8 cellular contexts compared by ENCODE assay signal in genomic region chr18:24659837-24660720, GRCh38.
DNase-seq lines count a peak whose midpoint lies in the region; ATAC-seq and TF ChIP-seq lines count a peak whose summit lies in the region.

No MANE protein-coding gene starts in this region.

- H3K4me1 Mint-ChIP-seq in CD8-positive, alpha-beta memory T cell: peaks cover 13 to 19% (median 16%) of the 10 kb centered on the region in 3 donors
- H3K4me1 Mint-ChIP-seq in activated naive CD8-positive, alpha-beta T cell treated with anti-CD3 and anti-CD28 coated beads for 36 hours: peaks cover 15% of the 10 kb centered on the region
- H3K4me1 Mint-ChIP-seq in naive thymus-derived CD4-positive, alpha-beta T cell: peaks cover 8 to 35% (median 20%) of the 10 kb centered on the region in 7 donors

- H3K9ac ChIP-seq in MM.1S (ENCODE audit: low read length): no peak overlapping the region

- no peaks in the 10 kb centered on the region for H3K79me2 ChIP-seq in MM.1S (ENCODE audit: low read length)

- H3K9me3 ChIP-seq in CD8-positive, alpha-beta memory T cell (ENCODE audit: low read length): no peaks in the 10 kb centered on the region
- H3K9me3 ChIP-seq in MM.1S (replicated peaks; ENCODE audit: insufficient read depth, low read length): no peaks in the 10 kb centered on the region
- H3K9me3 ChIP-seq in naive thymus-derived CD4-positive, alpha-beta T cell (ENCODE audit: control insufficient read depth in 2 of 3, low read length in 3 of 3): no peaks in the 10 kb centered on the region

- TF ChIP-seq CTCF in MM.1S (IDR thresholded peaks at IDR 0.05; ENCODE audit: low read length): no peak

- H3K36me3 Mint-ChIP-seq in CD8-positive, alpha-beta memory T cell: no peaks in the 10 kb centered on the region
- H3K36me3 Mint-ChIP-seq in activated naive CD8-positive, alpha-beta T cell treated with anti-CD3 and anti-CD28 coated beads for 36 hours: no peaks in the 10 kb centered on the region
- H3K36me3 Mint-ChIP-seq in naive thymus-derived CD4-positive, alpha-beta T cell: no peaks in the 10 kb centered on the region

- peak; percentile 62 for ATAC-seq in GM21360 (IDR thresholded peaks at IDR 0.05; ENCODE audit: unreplicated experiment)
- ATAC-seq in naive thymus-derived CD4-positive, alpha-beta T cell: peak; percentile 74
- ATAC-seq in SK-N-SH treated with all-trans-retinoic acid at 6 μM for 48 hours: no peak

- peaks cover 16% of the 10 kb centered on the region for H3K4me1 ChIP-seq in CD8-positive, alpha-beta memory T cell (ENCODE audit: insufficient read depth, low read length)
- H3K4me1 ChIP-seq in MM.1S (ENCODE audit: low read length): peaks cover 13% of the 10 kb centered on the region
- H3K4me1 ChIP-seq in naive thymus-derived CD4-positive, alpha-beta T cell (ENCODE audit: control insufficient read depth in 2 of 2, insufficient read depth in 2 of 2, low read length in 2 of 2): peaks cover 10 to 13% of the 10 kb centered on the region in 2 donors

- POLR2A ChIA-PET in CD8-positive, alpha-beta memory T cell (lab: Charles Lee): no interaction called here
- POLR2A ChIA-PET in naive thymus-derived CD4-positive, alpha-beta T cell (lab: Charles Lee): interaction anchor here (0.5 kb wide), 1 partner anchor 1668 kb away, joined by 3 read pairs; no protein-coding TSS in a partner anchor

- H3K27me3 ChIP-seq in CD8-positive, alpha-beta memory T cell (ENCODE audit: insufficient read depth, low read length, poor library complexity, severe bottlenecking): no peaks in the 10 kb centered on the region
- peaks cover 23% of the 10 kb centered on the region for H3K27me3 ChIP-seq in MM.1S (replicated peaks; ENCODE audit: insufficient read depth, low read length)
- H3K27me3 ChIP-seq in naive thymus-derived CD4-positive, alpha-beta T cell (ENCODE audit: control insufficient read depth in 2 of 2, insufficient read depth in 2 of 2, low read length in 2 of 2): no peaks in the 10 kb centered on the region

- H3K4me3 Mint-ChIP-seq in CD8-positive, alpha-beta memory T cell: peak overlapping the region; percentile 68 to 92 (median 87)
- peak overlapping the region; percentile 80 for H3K4me3 Mint-ChIP-seq in activated naive CD8-positive, alpha-beta T cell treated with anti-CD3 and anti-CD28 coated beads for 36 hours
- peak overlapping the region; percentile 83 to 96 (median 92) for H3K4me3 Mint-ChIP-seq in naive thymus-derived CD4-positive, alpha-beta T cell

- 0 out of 2 replicates have a peak overlapping the region, but pooled peaks have one; percentile 1 for H2AFZ ChIP-seq in MM.1S (ENCODE audit: low read length)

- DNase-seq in CD8-positive, alpha-beta memory T cell: peak; percentile 2 to 55 (median 39)
- DNase-seq in MM.1S (peak; percentile 91), NCI-H2171 (lab: John Stamatoyannopoulos, UW) (no peak), cerebellar cortex (ENCODE audit: low spot score) (no peak)
- peak; percentile 43 for DNase-seq in activated naive CD8-positive, alpha-beta T cell treated with anti-CD3 and anti-CD28 coated beads for 36 hours
- peak in 8 of 9 donors; percentile 12 to 64 (median 44) for DNase-seq in naive thymus-derived CD4-positive, alpha-beta T cell

- H3K4me2 ChIP-seq in MM.1S (ENCODE audit: low read depth, low read length): peak overlapping the region; percentile 45

- intact Hi-C loops in naive thymus-derived CD4-positive, alpha-beta T cell (cut with micrococcal nuclease): loop anchor here in 1 of 2 donors (1.0 kb wide), 1 partner anchor 60 kb away; no protein-coding TSS in a partner anchor

- H3K27ac ChIP-seq in CD8-positive, alpha-beta memory T cell (ENCODE audit: low read depth, low read length): peak overlapping the region; percentile 14
- peak overlapping the region; percentile 38; the same call in 1 of the 2 replicates for H3K27ac ChIP-seq in MM.1S (ENCODE audit: low read length)
- H3K27ac ChIP-seq in naive thymus-derived CD4-positive, alpha-beta T cell (ENCODE audit: low read depth, low read length): peak overlapping the region; percentile 51

- no peaks in the 10 kb centered on the region for H3K36me3 ChIP-seq in CD8-positive, alpha-beta memory T cell (ENCODE audit: insufficient read depth, low read length)
- H3K36me3 ChIP-seq in MM.1S (replicated peaks; ENCODE audit: insufficient read depth, low read length): no peaks in the 10 kb centered on the region
- no peaks in the 10 kb centered on the region for H3K36me3 ChIP-seq in naive thymus-derived CD4-positive, alpha-beta T cell (ENCODE audit: control insufficient read depth in 2 of 3, insufficient read depth in 3 of 3, low read length in 3 of 3)

- H3K4me3 ChIP-seq in CD8-positive, alpha-beta memory T cell (ENCODE audit: low read length): peak overlapping the region; percentile 39
- H3K4me3 ChIP-seq in MM.1S (ENCODE audit: low read length): peak overlapping the region; percentile 51
- peak overlapping the region; percentile 17 for H3K4me3 ChIP-seq in naive thymus-derived CD4-positive, alpha-beta T cell (ENCODE audit: low read length)

- CTCF ChIA-PET in CD8-positive, alpha-beta memory T cell (lab: Charles Lee): interaction anchor here (0.9 to 1.1 kb wide), 2 partner anchors 9 to 67 kb away, joined by 3 read pairs; no protein-coding TSS in a partner anchor
- CTCF ChIA-PET in naive thymus-derived CD4-positive, alpha-beta T cell (lab: Charles Lee): no interaction called here

- H3K27ac Mint-ChIP-seq in CD8-positive, alpha-beta memory T cell: peak overlapping the region; percentile 59 to 90 (median 83)
- H3K27ac Mint-ChIP-seq in activated naive CD8-positive, alpha-beta T cell treated with anti-CD3 and anti-CD28 coated beads for 36 hours: peak overlapping the region; percentile 86
- peak overlapping the region; percentile 75 to 97 (median 87) for H3K27ac Mint-ChIP-seq in naive thymus-derived CD4-positive, alpha-beta T cell

- H3F3A ChIP-seq in MM.1S (ENCODE audit: insufficient read depth, low read length): peaks cover 16% of the 10 kb centered on the region

- peaks cover 1 to 5% of the 10 kb centered on the region in 2 donors for H3K27me3 Mint-ChIP-seq in CD8-positive, alpha-beta memory T cell
- H3K27me3 Mint-ChIP-seq in activated naive CD8-positive, alpha-beta T cell treated with anti-CD3 and anti-CD28 coated beads for 36 hours: peaks cover 10% of the 10 kb centered on the region
- H3K27me3 Mint-ChIP-seq in naive thymus-derived CD4-positive, alpha-beta T cell: peaks cover 4 to 13% (median 5%) of the 10 kb centered on the region in 5 donors

- H3K9me2 ChIP-seq in MM.1S (replicated peaks; ENCODE audit: insufficient read depth, low read length): no peaks in the 10 kb centered on the region

- no peaks in the 10 kb centered on the region for H4K20me1 ChIP-seq in MM.1S (ENCODE audit: insufficient read depth, low read length)

- no peaks in the 10 kb centered on the region for H3K9me3 Mint-ChIP-seq in CD8-positive, alpha-beta memory T cell
- H3K9me3 Mint-ChIP-seq in activated naive CD8-positive, alpha-beta T cell treated with anti-CD3 and anti-CD28 coated beads for 36 hours: no peaks in the 10 kb centered on the region
- no peaks in the 10 kb centered on the region for H3K9me3 Mint-ChIP-seq in naive thymus-derived CD4-positive, alpha-beta T cell

TF ChIP-seq in SK-N-SH treated with all-trans-retinoic acid at 6 μM for 48 hours, 23 proteins besides CTCF, POLR2A, EP300 and RAD21 (continues in another document):
- no peak for TF ChIP-seq SNAI2 (CRISPR knock-in tag; IDR thresholded peaks at IDR 0.05)
- TF ChIP-seq ZC3H10 (CRISPR knock-in tag; IDR thresholded peaks at IDR 0.05): no peak
- no peak for TF ChIP-seq PATZ1 (CRISPR knock-in tag; IDR thresholded peaks at IDR 0.05; ENCODE audit: borderline replicate concordance)
- no peak for TF ChIP-seq BACH2 (CRISPR knock-in tag; IDR thresholded peaks at IDR 0.05; ENCODE audit: borderline replicate concordance)
- TF ChIP-seq ZNF8 (CRISPR knock-in tag; IDR thresholded peaks at IDR 0.05): no peak
- TF ChIP-seq TSHZ2 (CRISPR knock-in tag; IDR thresholded peaks at IDR 0.05): no peak

Comparison
In these comparisons a context has a peak if more than half of its experiments do, and no peak if none do; other contexts are left out.
1. DNase-seq: peak in CD8-positive, alpha-beta memory T cell (5 of 5), MM.1S (single experiment), activated naive CD8-positive, alpha-beta T cell treated with anti-CD3 and anti-CD28 coated beads for 36 hours (single experiment) and naive thymus-derived CD4-positive, alpha-beta T cell (8 of 9); none in NCI-H2171 (single experiment) and cerebellar cortex (single experiment).
2. Peak in every context shown above with its lines, with median percentiles within 50 percentile points of each other: H3K27ac ChIP-seq, H3K4me3 ChIP-seq, H3K27ac Mint-ChIP-seq and H3K4me3 Mint-ChIP-seq.